25 cellular contexts compared by ENCODE assay signal in the genomic region with DNA sequence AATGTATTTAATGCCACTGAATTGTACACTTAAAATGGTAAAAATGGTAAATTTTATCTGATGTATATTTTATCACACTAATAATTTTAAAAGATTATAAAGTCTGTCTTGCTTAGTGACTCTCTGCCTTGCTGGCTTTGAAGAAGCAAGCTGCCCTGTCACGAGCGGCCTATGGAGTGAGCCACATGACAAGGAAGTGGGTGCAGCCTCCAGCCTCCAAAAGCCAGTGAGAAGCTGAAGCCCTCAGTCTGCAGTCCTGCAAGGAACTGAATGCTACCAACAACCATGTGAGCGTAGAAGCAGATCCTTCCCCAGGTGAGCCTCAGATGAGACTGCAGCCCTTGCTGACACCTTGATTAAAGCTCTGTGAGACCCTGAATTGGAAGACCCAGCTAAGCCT.
"Had no signal": no experiment of that assay in that cellular context is flagged by ENCODE, and none has a peak within 500 bp of the region (broad histone marks: within the 10 kb centered on the region; RNA-seq: fewer than 3 reads in every experiment).

No MANE protein-coding gene starts in this region.

- H3K27me3 ChIP-seq: dorsolateral prefrontal cortex, right atrium auricular region, suprapubic skin, transverse colon, vagina had no signal

- H3K4me1 ChIP-seq: prostate gland, suprapubic skin, transverse colon had no signal

- H3K4me2 ChIP-seq: smooth muscle cell had no signal

- H3K9me3 ChIP-seq: mucosa of descending colon, prostate gland, right atrium auricular region, suprapubic skin, transverse colon, vagina had no signal

- H3K36me3 ChIP-seq: prostate gland, right atrium auricular region, suprapubic skin, transverse colon, vagina had no signal

- ATAC-seq: left colon; mucosa of descending colon; natural killer cell treated with Interleukin-12 subunit alpha and Interleukin-12 subunit beta and Interleukin-15 and Interleukin-18, amount 100 ng/mL, for 72 hours; sciatic nerve; stimulated activated naive CD8-positive, alpha-beta T cell treated with anti-CD3 and anti-CD28 coated beads, Interleukin-15, amount 100 ng/mL, for 72 hours had no signal

- H3K27ac ChIP-seq: dorsolateral prefrontal cortex, prostate gland, right atrium auricular region, suprapubic skin, transverse colon, vagina had no signal

- DNase-seq: cortex of kidney; dorsolateral prefrontal cortex; effector CD4-positive, alpha-beta T cell; hypothalamus; immature natural killer cell; islet precursor cell; kidney glomerular epithelial cell; left colon; mesenchymal stem cell; mucosa of descending colon; naive B cell; stimulated activated CD4-positive, alpha-beta T cell treated with anti-CD3 and anti-CD28 coated beads, Interleukin-12 subunit alpha, Interleukin-12 subunit beta, amount 100 ng/mL, for 4 hours; stimulated activated CD4-positive, alpha-beta T cell treated with anti-CD3 and anti-CD28 coated beads, Interleukin-1b, Interleukin-23, amount 100 ng/mL, for 48 hours; stimulated activated CD4-positive, alpha-beta T cell treated with anti-CD3 and anti-CD28 coated beads, Interleukin-4, amount 100 ng/mL, for 1 hour; stimulated activated CD8-positive, alpha-beta memory T cell treated with anti-CD3 and anti-CD28 coated beads, Interleukin-4, amount 100 ng/mL, for 48 hours; stimulated activated naive CD4-positive, alpha-beta T cell; stimulated activated naive CD8-positive, alpha-beta T cell treated with anti-CD3 and anti-CD28 coated beads, Interleukin-15, amount 100 ng/mL, for 72 hours; transverse colon had no signal

- H3K4me3 ChIP-seq: dorsolateral prefrontal cortex, mucosa of descending colon, prostate gland, right atrium auricular region, smooth muscle cell, suprapubic skin, transverse colon, vagina had no signal
